In the genomic region with DNA sequence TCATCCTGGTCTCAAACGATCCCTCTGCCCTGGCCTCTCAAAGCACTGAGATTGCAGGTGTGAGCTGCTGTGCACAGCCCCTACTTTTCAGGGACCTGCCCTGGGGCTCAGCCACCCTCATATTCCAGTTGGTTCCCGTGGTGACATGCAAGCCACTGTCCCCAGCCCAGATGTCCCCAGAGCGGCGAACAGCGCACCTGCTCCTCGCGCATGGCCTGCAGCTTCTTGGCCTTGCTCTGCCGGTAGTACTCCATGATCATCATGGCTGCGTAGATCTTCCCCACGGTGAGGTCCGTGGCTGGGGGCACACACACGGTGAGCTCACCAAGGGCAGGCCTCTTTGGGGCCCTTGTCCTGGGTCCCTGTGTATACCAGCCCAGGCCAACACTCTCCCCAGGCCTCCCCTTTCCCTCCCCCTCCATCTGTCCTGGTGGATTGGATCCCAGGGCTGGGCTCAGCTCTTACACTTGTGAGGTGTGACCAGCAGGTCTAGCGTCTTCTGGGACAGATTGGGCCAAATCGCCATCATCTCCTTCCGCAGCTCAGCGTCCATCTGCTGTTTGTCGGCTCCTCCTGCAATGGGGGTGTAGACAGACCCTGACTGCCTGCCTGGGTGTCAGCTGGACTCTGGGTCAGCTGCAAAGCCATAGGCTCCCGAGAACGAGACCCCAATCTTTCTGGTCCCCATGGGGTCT, we compare ENCODE assay signal across 14 cellular contexts.
DNase-seq lines count a peak whose midpoint lies in the region; ATAC-seq and TF ChIP-seq lines count a peak whose summit lies in the region.
"Had no signal": no experiment of that assay in that cellular context is flagged by ENCODE, and none has a peak within 500 bp of the region (broad histone marks: within the 10 kb centered on the region; RNA-seq: fewer than 3 reads in every experiment).

No MANE protein-coding gene starts in this region.

- no peaks in the 10 kb centered on the region for H3K36me3 ChIP-seq in H7 (replicated peaks; ENCODE audit: control insufficient read depth, insufficient read depth, low read length)
- no peaks in the 10 kb centered on the region for H3K36me3 ChIP-seq in osteoblast (ENCODE audit: insufficient read depth, low read length)
- no peaks in the 10 kb centered on the region for H3K36me3 ChIP-seq in esophagus squamous epithelium
- H3K36me3 ChIP-seq: BLaER1 treated with 17β-estradiol and CSF1 and Interleukin-3, amounts not matched to agents 10 nM and 100 nM had no signal

- DNase-seq in NCI-H82 (lab: John Stamatoyannopoulos, UW): peak; percentile 60
- DNase-seq in NCI-H82 treated with DMSO at 0.1 percent for 48 hours (lab: John Stamatoyannopoulos, UW; ENCODE audit: unreplicated experiment): no peak
- DNase-seq in H7: peak; percentile 32
- peak; percentile 80 for DNase-seq in cerebellar cortex (ENCODE audit: low spot score)
- peak; percentile 50 for DNase-seq in osteoblast (ENCODE audit: insufficient read length, low spot score, missing footprints)
- no peak for DNase-seq in esophagus squamous epithelium (lab: John Stamatoyannopoulos, UW)
- DNase-seq: ACHN; CD4-positive, CD25-positive, alpha-beta regulatory T cell; DMS79; GOT3; KBM-7 had no signal

- H3K4me3 ChIP-seq in H7 (ENCODE audit: insufficient read depth, low read depth, low read length) (no peak overlapping the region), osteoblast (ENCODE audit: insufficient read depth, low read length) (no peak overlapping the region), esophagus squamous epithelium (no peak overlapping the region)
- H3K4me3 ChIP-seq: BLaER1 treated with 17β-estradiol and CSF1 and Interleukin-3, amounts not matched to agents 10 nM and 100 nM had no signal

- TF ChIP-seq CTCF in osteoblast (IDR thresholded peaks at IDR 0.05; ENCODE audit: extremely low read depth, low read depth, low read length) (no peak), esophagus squamous epithelium (IDR thresholded peaks at IDR 0.05) (no peak)

- no peaks in the 10 kb centered on the region for H3K27me3 ChIP-seq in H7 (ENCODE audit: control insufficient read depth, insufficient read depth, low read length)
- H3K27me3 ChIP-seq in osteoblast (ENCODE audit: insufficient read depth, low read length): no peaks in the 10 kb centered on the region
- no peaks in the 10 kb centered on the region for H3K27me3 ChIP-seq in esophagus squamous epithelium

- H3K27ac ChIP-seq in osteoblast (ENCODE audit: low read depth, low read length): no peak overlapping the region
- H3K27ac ChIP-seq in esophagus squamous epithelium: no peak overlapping the region
- H3K27ac ChIP-seq: BLaER1 treated with 17β-estradiol and CSF1 and Interleukin-3, amounts not matched to agents 10 nM and 100 nM had no signal

- H3K4me1 ChIP-seq in osteoblast (ENCODE audit: insufficient read depth, low read length): no peaks in the 10 kb centered on the region
- peaks cover 0 to 3% (median 0%) of the 10 kb centered on the region in 3 donors for H3K4me1 ChIP-seq in esophagus squamous epithelium

- H3K9me3 ChIP-seq in osteoblast (ENCODE audit: low read depth, low read length) (no peaks in the 10 kb centered on the region), esophagus squamous epithelium (no peaks in the 10 kb centered on the region)
- H3K9me3 ChIP-seq: BLaER1 treated with 17β-estradiol and CSF1 and Interleukin-3, amounts not matched to agents 10 nM and 100 nM had no signal

- H2AFZ ChIP-seq in osteoblast (ENCODE audit: low read length): no peak overlapping the region

- H3K79me2 ChIP-seq in osteoblast (ENCODE audit: insufficient read depth, low read length): no peaks in the 10 kb centered on the region

- intact Hi-C loops in esophagus squamous epithelium (cut with DNase I): no loop called here

- H4K20me1 ChIP-seq in osteoblast (ENCODE audit: insufficient read depth, low read length): no peaks in the 10 kb centered on the region
- H4K20me1 ChIP-seq: BLaER1 treated with 17β-estradiol and CSF1 and Interleukin-3, amounts not matched to agents 10 nM and 100 nM had no signal

- no peak overlapping the region for H3K4me2 ChIP-seq in osteoblast (ENCODE audit: insufficient read depth, low read length)
- H3K4me2 ChIP-seq: BLaER1 treated with 17β-estradiol and CSF1 and Interleukin-3, amounts not matched to agents 10 nM and 100 nM had no signal

- TF ChIP-seq POLR2A in esophagus squamous epithelium (IDR thresholded peaks at IDR 0.05): no peak

- 79 to 94% methylated on average over 7 to 15 of the region's 19 CpGs for WGBS in esophagus squamous epithelium, 2 donors

- ATAC-seq in GM21737 (IDR thresholded peaks at IDR 0.05; ENCODE audit: unreplicated experiment): no peak
- ATAC-seq: HCT116 had no signal

Comparison
In these comparisons a context has a peak if more than half of its experiments do, and no peak if none do; other contexts are left out.
1. DNase-seq: peak in NCI-H82 (single experiment), H7 (single experiment), cerebellar cortex (single experiment) and osteoblast (single experiment); none in NCI-H82 treated with DMSO at 0.1 percent for 48 hours (single experiment) and esophagus squamous epithelium (single experiment).